Comparison of ENCODE assay signal across 8 cellular contexts in genomic region chr15:68730491-68731317, GRCh38.
DNase-seq lines count a peak whose midpoint lies in the region; ATAC-seq and TF ChIP-seq lines count a peak whose summit lies in the region.

No MANE protein-coding gene starts in this region.

- TF ChIP-seq POLR2A in body of pancreas (IDR thresholded peaks at IDR 0.05), result no peak

- no peak overlapping the region for H3K27ac ChIP-seq in body of pancreas

- ATAC-seq in body of pancreas, result peak; percentile 34
- ATAC-seq in GM18517 (IDR thresholded peaks at IDR 0.05; ENCODE audit: unreplicated experiment), result no peak
- ATAC-seq in HG03439 (IDR thresholded peaks at IDR 0.05; ENCODE audit: unreplicated experiment), result no peak

- H3K9me3 ChIP-seq in body of pancreas, result no peaks in the 10 kb centered on the region

- no peaks in the 10 kb centered on the region for H3K27me3 ChIP-seq in body of pancreas

- DNase-seq in stimulated activated CD4-positive, alpha-beta T cell treated with anti-CD3 and anti-CD28 coated beads, Interleukin-15, amount 100 ng/mL, for 24 hours, result peak; percentile 22
- DNase-seq in stimulated activated CD4-positive, alpha-beta T cell treated with anti-CD3 and anti-CD28 coated beads, Interleukin-4, amount 100 ng/mL, for 4 hours, result no peak
- DNase-seq in NCI-H446 (lab: John Stamatoyannopoulos, UW) (peak; percentile 25 to 70), body of pancreas (peak; percentile 34 to 54 (median 48)), iPS-NIHi7 (ENCODE audit: extremely low spot score) (peak; percentile 63), smooth muscle cell of the brain vasculature (ENCODE audit: low read depth, low spot score) (peak; percentile 10)

- peak in 6 of 7 experiments; percentile 29 to 66 (median 60) for TF ChIP-seq CTCF in body of pancreas (IDR thresholded peaks at IDR 0.05)

- WGBS in body of pancreas, 2 donors, result 39 to 40% methylated on average over 8 to 13 of the region's 13 CpGs

- H3K4me1 ChIP-seq in body of pancreas, result no peaks in the 10 kb centered on the region

- no peak overlapping the region for H3K4me3 ChIP-seq in body of pancreas

- no peaks in the 10 kb centered on the region for H3K36me3 ChIP-seq in body of pancreas (replicated peaks in 1 of 2; ENCODE audit: insufficient read depth in 1 of 2, low read depth in 2 of 2)

- intact Hi-C loops in body of pancreas (cut with DNase I), result no loop called here

Comparison
In these comparisons a context has a peak if more than half of its experiments do, and no peak if none do; other contexts are left out.
1. DNase-seq: peak in stimulated activated CD4-positive, alpha-beta T cell treated with anti-CD3 and anti-CD28 coated beads, Interleukin-15, amount 100 ng/mL, for 24 hours (single experiment), NCI-H446 (2 of 2), body of pancreas (4 of 4), iPS-NIHi7 (single experiment) and smooth muscle cell of the brain vasculature (single experiment); none in stimulated activated CD4-positive, alpha-beta T cell treated with anti-CD3 and anti-CD28 coated beads, Interleukin-4, amount 100 ng/mL, for 4 hours (0 of 2).